8 cellular contexts compared by ENCODE assay signal in the genomic region with DNA sequence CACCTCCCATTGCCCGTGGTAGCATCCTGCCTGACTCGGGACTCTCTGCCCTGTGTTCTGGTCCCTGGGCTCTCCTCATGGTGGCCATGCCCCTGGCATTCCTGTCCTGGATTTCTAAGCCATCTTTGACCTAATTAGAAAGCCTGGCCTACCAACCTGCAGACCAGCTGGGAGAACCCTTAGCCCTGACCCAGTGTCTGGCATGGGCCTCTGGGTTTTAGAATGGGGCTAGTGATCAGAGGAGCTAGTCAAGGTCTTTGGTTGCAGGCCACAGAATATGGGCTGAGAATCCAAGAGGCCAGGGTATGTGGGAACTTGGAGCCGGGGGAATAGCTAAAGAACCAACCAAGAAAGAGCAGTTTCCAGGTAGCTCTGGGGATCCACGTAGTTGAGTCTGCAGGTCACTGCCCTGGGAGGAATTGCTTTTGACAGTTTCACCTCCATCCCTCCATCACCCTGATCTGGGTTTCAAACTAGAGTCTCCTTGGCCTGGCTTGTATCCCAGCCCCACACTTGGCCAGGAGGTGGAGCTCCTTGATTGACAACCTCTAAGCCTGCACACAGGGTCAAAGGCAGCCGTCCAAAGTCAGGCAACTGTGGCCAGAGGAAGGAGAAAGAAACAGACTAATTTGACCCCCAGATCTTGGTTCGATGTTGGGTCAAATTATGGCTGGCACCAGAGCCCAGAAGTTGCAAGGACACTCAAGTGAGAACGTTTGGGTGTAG. TPM values are rescaled to one million over a fixed set of nuclear protein-coding genes. Genes with fewer than 3 reads are reported as not detected.
A peak's percentile ranks its signal among the peaks of the same experiment; 100 is the strongest.
DNase-seq lines count a peak whose midpoint lies in the region; ATAC-seq and TF ChIP-seq lines count a peak whose summit lies in the region.

No MANE protein-coding gene starts in this region.

- no peaks in the 10 kb centered on the region for H3K79me2 ChIP-seq in DOHH2 (ENCODE audit: control insufficient read depth, low read length)
- H3K79me2 ChIP-seq in Karpas-422 (ENCODE audit: low read length) = no peaks in the 10 kb centered on the region
- H3K79me2 ChIP-seq in mesendoderm (ENCODE audit: control insufficient read depth, insufficient read depth, low read length) = no peaks in the 10 kb centered on the region

- no peak overlapping the region for H3K18ac ChIP-seq in mesendoderm (ENCODE audit: low read length)

- H3K27ac ChIP-seq in DOHH2 (ENCODE audit: low read depth, low read length) (no peak overlapping the region), Karpas-422 (ENCODE audit: low read length) (no peak overlapping the region), mesendoderm (ENCODE audit: low read depth, low read length) (no peak overlapping the region)

- H3K4ac ChIP-seq in mesendoderm (ENCODE audit: low read depth, low read length) = no peak overlapping the region

- H3K36me3 ChIP-seq in DOHH2 (ENCODE audit: control insufficient read depth, low read length) (no peaks in the 10 kb centered on the region), Karpas-422 (ENCODE audit: insufficient read depth, low read length) (no peaks in the 10 kb centered on the region), mesendoderm (ENCODE audit: control insufficient read depth, insufficient read depth, low read length) (no peaks in the 10 kb centered on the region)

- no peak for ATAC-seq in GM21367 (IDR thresholded peaks at IDR 0.05; ENCODE audit: unreplicated experiment)
- no peak for ATAC-seq in HG03457 (IDR thresholded peaks at IDR 0.05; ENCODE audit: unreplicated experiment)

- no peak overlapping the region for H2BK5ac ChIP-seq in mesendoderm (ENCODE audit: low read length)

- no peak overlapping the region for H3K56ac ChIP-seq in mesendoderm (ENCODE audit: low read length)

- no peak overlapping the region for H3K23ac ChIP-seq in mesendoderm (ENCODE audit: low read length)

- H4K20me1 ChIP-seq in DOHH2 (ENCODE audit: control insufficient read depth, insufficient read depth, low read depth, low read length) (no peaks in the 10 kb centered on the region), Karpas-422 (ENCODE audit: insufficient read depth, low read depth, low read length) (no peaks in the 10 kb centered on the region)

- H3K4me2 ChIP-seq in DOHH2 (ENCODE audit: low read length) = no peak overlapping the region
- no peak overlapping the region for H3K4me2 ChIP-seq in Karpas-422 (ENCODE audit: low read depth, low read length, poor library complexity, severe bottlenecking)
- no peak overlapping the region for H3K4me2 ChIP-seq in mesendoderm (ENCODE audit: low read length)

- H3K4me1 ChIP-seq in DOHH2 (ENCODE audit: control insufficient read depth, low read length) = peaks cover 8% of the 10 kb centered on the region
- no peaks in the 10 kb centered on the region for H3K4me1 ChIP-seq in Karpas-422 (ENCODE audit: low read length)
- H3K4me1 ChIP-seq in mesendoderm (ENCODE audit: control insufficient read depth, low read depth, low read length) = no peaks in the 10 kb centered on the region

- no peaks in the 10 kb centered on the region for H3K9me3 ChIP-seq in DOHH2 (ENCODE audit: control insufficient read depth, insufficient read depth, low read length)
- H3K9me3 ChIP-seq in Karpas-422 (ENCODE audit: low read length) = no peaks in the 10 kb centered on the region

- no peak overlapping the region for H2BK15ac ChIP-seq in mesendoderm (replicated peaks; ENCODE audit: low read depth)

- H3K9me2 ChIP-seq in DOHH2 (replicated peaks; ENCODE audit: control insufficient read depth, low read length) (no peaks in the 10 kb centered on the region), Karpas-422 (replicated peaks; ENCODE audit: insufficient read depth, low read length) (no peaks in the 10 kb centered on the region)

- no peaks in the 10 kb centered on the region for H3K79me1 ChIP-seq in mesendoderm (ENCODE audit: low read length)

- no peak overlapping the region for H2AK5ac ChIP-seq in mesendoderm (ENCODE audit: low read length)

- no peaks in the 10 kb centered on the region for H3F3A ChIP-seq in DOHH2 (ENCODE audit: control insufficient read depth, insufficient read depth)

- H2BK120ac ChIP-seq in mesendoderm (ENCODE audit: low read depth, low read length) = no peak overlapping the region

- WGBS in mesendoderm (ENCODE audit: extremely low coverage, insufficient coverage, low lambda C conversion rate) = no CpG with 5 or more reads among the region's 7 CpGs

- DNase-seq in Karpas-422 (peak; percentile 71), dermis microvascular lymphatic vessel endothelial cell (ENCODE audit: low read depth in 2 of 2) (peak; percentile 47 to 67), mesendoderm (peak; percentile 60)
- DNase-seq in activated CD4-positive, alpha-beta T cell treated with anti-CD3 and anti-CD28 coated beads for 1 hour = peak; percentile 43
- DNase-seq in stimulated activated naive CD4-positive, alpha-beta T cell treated with Interleukin-2 at 50 U/mL for 16 hours (lab: John Stamatoyannopoulos, UW) = peak; percentile 29

- H3K9ac ChIP-seq in Karpas-422 (ENCODE audit: low read length) (no peak overlapping the region), mesendoderm (ENCODE audit: low read length) (no peak overlapping the region)

- H4K8ac ChIP-seq in mesendoderm (ENCODE audit: low read depth, low read length) = no peak overlapping the region

- peak; percentile 88 for TF ChIP-seq CTCF in DOHH2 (IDR thresholded peaks at IDR 0.05; ENCODE audit: low read depth, low read length, poor library complexity, severe bottlenecking)

- no peaks in the 10 kb centered on the region; the same call in 1 of the 2 replicates for H3K27me3 ChIP-seq in DOHH2 (ENCODE audit: control insufficient read depth, low read length)
- H3K27me3 ChIP-seq in Karpas-422 (ENCODE audit: low read length) = no peaks in the 10 kb centered on the region
- no peaks in the 10 kb centered on the region for H3K27me3 ChIP-seq in mesendoderm (ENCODE audit: insufficient read depth, low read length, poor library complexity)

- no peak overlapping the region for H3K4me3 ChIP-seq in DOHH2 (ENCODE audit: low read length)
- no peak overlapping the region for H3K4me3 ChIP-seq in Karpas-422 (ENCODE audit: low read length)
- no peak overlapping the region for H3K4me3 ChIP-seq in mesendoderm (ENCODE audit: low read length)

- H2AFZ ChIP-seq in Karpas-422 (ENCODE audit: low read length) = no peak overlapping the region

- H4K5ac ChIP-seq in mesendoderm (ENCODE audit: low read length) = no peak overlapping the region

RNA-seq across cellular contexts. Expression of gene ABCG1, which starts 54.7 kb away (rescaled TPM):
- not detected in 2 replicates for total RNA-seq in Karpas-422 (2014; rRNA removed; shearing (Covaris generic); ENCODE audit: low replicate concordance)
- total RNA-seq in dermis microvascular lymphatic vessel endothelial cell = 62.9 and 141 TPM in 2 replicates
- 0.21 TPM for polyA plus RNA-seq in mesendoderm (2013, experiment 1 of 2)
- 0.27 TPM for polyA plus RNA-seq in mesendoderm (2013, experiment 2 of 2)

Comparison
In these comparisons a context has a peak if more than half of its experiments do, and no peak if none do; other contexts are left out.
1. RNA of gene ABCG1, which starts 54.7 kb away (total RNA-seq): 62.9 to 141 TPM in dermis microvascular lymphatic vessel endothelial cell; not detected in Karpas-422; every median in the first group is over 10 times any median in the second.
2. Peak in every context shown above with its lines, with median percentiles within 50 percentile points of each other: DNase-seq.